18 cellular contexts compared by ENCODE assay signal in genomic region chr9:119453980-119454379, GRCh38.
"Had no signal": no experiment of that assay in that cellular context is flagged by ENCODE, and none has a peak within 500 bp of the region (broad histone marks: within the 10 kb centered on the region; RNA-seq: fewer than 3 reads in every experiment).

No MANE protein-coding gene starts in this region.

- H3K9me3 ChIP-seq: adrenal gland, colonic mucosa, transverse colon had no signal

- ATAC-seq: activated CD4-positive, alpha-beta T cell treated with anti-CD3 and anti-CD28 coated beads for 36 hours; gastroesophageal sphincter; right cardiac atrium had no signal

- H3K27me3 ChIP-seq: adrenal gland, colonic mucosa, gastroesophageal sphincter, transverse colon had no signal

- DNase-seq: activated CD4-positive, alpha-beta memory T cell treated with anti-CD3 and anti-CD28 coated beads for 36 hours; activated CD4-positive, alpha-beta T cell treated with anti-CD3 and anti-CD28 coated beads for 36 hours; activated naive CD4-positive, alpha-beta T cell treated with anti-CD3 and anti-CD28 coated beads, Interleukin-2, amount 50 U/mL, for 16 hours; activated T-cell treated with anti-CD3 and anti-CD28 coated beads, Interleukin-2, amount 50 U/mL, for 24 hours; colonic mucosa; islet precursor cell; nephron progenitor cell; occipital lobe; right cardiac atrium; small intestine; stimulated activated CD4-positive, alpha-beta T cell treated with anti-CD3 and anti-CD28 coated beads, Interleukin-4, amount 100 ng/mL, for 4 hours; stimulated activated CD8-positive, alpha-beta memory T cell treated with anti-CD3 and anti-CD28 coated beads, Interleukin-4, amount 100 ng/mL, for 48 hours; stimulated activated naive CD4-positive, alpha-beta T cell treated with Interleukin-2 at 50 U/mL for 16 hours; transverse colon; WERI-Rb-1 had no signal

- H3K27ac ChIP-seq: adrenal gland, colonic mucosa, gastroesophageal sphincter, transverse colon, WERI-Rb-1 had no signal

- H3K4me1 ChIP-seq: adrenal gland, colonic mucosa, gastroesophageal sphincter, transverse colon had no signal

- H3K4me3 ChIP-seq: adrenal gland, colonic mucosa, gastroesophageal sphincter, transverse colon had no signal

- FAIRE-seq: endometrium, small intestine had no signal

- H3K36me3 ChIP-seq: adrenal gland, colonic mucosa, gastroesophageal sphincter, transverse colon, WERI-Rb-1 had no signal
